Comparison of ENCODE assay signal across 20 cellular contexts in genomic region chr7:94466516-94466915, GRCh38. TPM values are rescaled to one million over a fixed set of nuclear protein-coding genes. Genes with fewer than 3 reads are reported as not detected.
DNase-seq lines count a peak whose midpoint lies in the region; ATAC-seq and TF ChIP-seq lines count a peak whose summit lies in the region.
"Had no signal": no experiment of that assay in that cellular context is flagged by ENCODE, and none has a peak within 500 bp of the region (broad histone marks: within the 10 kb centered on the region; RNA-seq: fewer than 3 reads in every experiment).

No MANE protein-coding gene starts in this region.

- no peak overlapping the region for H3K4ac ChIP-seq in mesenchymal stem cell (ENCODE audit: low read depth in 1 of 2, low read length in 2 of 2)

- CTCF ChIA-PET in PC-3 (lab: Charles Lee), result no interaction called here

- H4K20me1 ChIP-seq in PC-3 (ENCODE audit: low read length), result no peaks in the 10 kb centered on the region
- H4K20me1 ChIP-seq: BLaER1 treated with 17β-estradiol and CSF1 and Interleukin-3, amounts not matched to agents 10 nM and 100 nM had no signal

- no TSS peak for BruUV-seq in PC-3 (replicated peaks; lab: Mats Ljungman, UMichigan)

- H3K4me2 ChIP-seq in PC-3 (ENCODE audit: low read length) (peak overlapping the region; percentile 6; the same call in 1 of the 2 replicates), mesenchymal stem cell (ENCODE audit: low read length, poor library complexity, severe bottlenecking) (no peak overlapping the region)
- H3K4me2 ChIP-seq: BLaER1 treated with 17β-estradiol and CSF1 and Interleukin-3, amounts not matched to agents 10 nM and 100 nM had no signal

- H2BK12ac ChIP-seq in mesenchymal stem cell (ENCODE audit: low read length in 2 of 2), result no peak overlapping the region

- POLR2A ChIA-PET in PC-3 (lab: Charles Lee; ENCODE audit: unreplicated experiment), result interaction anchor here (0.7 kb wide), 1 partner anchor 192 kb away, joined by 5 read pairs; no protein-coding TSS in a partner anchor

- H2AFZ ChIP-seq in PC-3 (ENCODE audit: low read length) (no peak overlapping the region), mesenchymal stem cell (ENCODE audit: low read depth, low read length) (no peak overlapping the region)

- no peak overlapping the region for H2BK15ac ChIP-seq in mesenchymal stem cell (ENCODE audit: low read depth, poor library complexity, severe bottlenecking)

- H3K9me3 ChIP-seq in PC-3 (ENCODE audit: low read length) (peaks cover under 1% of the 10 kb centered on the region; the same call in 1 of the 2 replicates), mesenchymal stem cell (ENCODE audit: control insufficient read depth, low read length) (no peaks in the 10 kb centered on the region)
- H3K9me3 ChIP-seq: BE2C, HAP-1 had no signal

- H3K27ac ChIP-seq in 22Rv1 (0 out of 2 replicates have a peak overlapping the region, but pooled peaks have one; percentile 0), PC-3 (ENCODE audit: low read length) (no peak overlapping the region), mesenchymal stem cell (ENCODE audit: low read length, poor library complexity, severe bottlenecking) (no peak overlapping the region), foreskin keratinocyte (no peak overlapping the region)
- H3K27ac ChIP-seq: BLaER1 treated with 17β-estradiol and CSF1 and Interleukin-3, amounts not matched to agents 10 nM and 100 nM had no signal

- no peak overlapping the region for H3K4me3 ChIP-seq in PC-3 (ENCODE audit: low read length)
- no peak overlapping the region for H3K4me3 ChIP-seq in mesenchymal stem cell (ENCODE audit: insufficient read depth in 1 of 2, low read depth in 1 of 2, low read length in 2 of 2)
- H3K4me3 ChIP-seq: BLaER1 treated with 17β-estradiol and CSF1 and Interleukin-3, amounts not matched to agents 10 nM and 100 nM; GM12878; HAP-1 had no signal

- no peaks in the 10 kb centered on the region for H3F3A ChIP-seq in PC-3 (ENCODE audit: low read length, unreplicated experiment)

- no peaks in the 10 kb centered on the region for H3K79me1 ChIP-seq in mesenchymal stem cell (replicated peaks; ENCODE audit: low read length, poor library complexity, severe bottlenecking)

- H3K9me2 ChIP-seq in PC-3 (replicated peaks; ENCODE audit: low read length), result no peaks in the 10 kb centered on the region

- DNase-seq in EL, result peak; percentile 37
- peak; percentile 57 for DNase-seq in PC-3
- DNase-seq in left kidney (ENCODE audit: low read depth, low spot score), result peak; percentile 6
- no peak for DNase-seq in mesenchymal stem cell
- DNase-seq in foreskin keratinocyte, result no peak
- DNase-seq: BE2C; Caco-2; CD4-positive, alpha-beta T cell; CD8-positive, alpha-beta memory T cell; DMS153; DND-41; GDM1; GOT3; HFFc6 had no signal

- no peak overlapping the region for H3K23ac ChIP-seq in mesenchymal stem cell (ENCODE audit: low read length in 2 of 2)

- no peak overlapping the region for H3K14ac ChIP-seq in mesenchymal stem cell (ENCODE audit: low read length in 2 of 2)

- no peak overlapping the region for H4K91ac ChIP-seq in mesenchymal stem cell (ENCODE audit: low read length)

- no peaks in the 10 kb centered on the region for H3K79me2 ChIP-seq in PC-3 (ENCODE audit: low read length)

- no peak overlapping the region for H2BK5ac ChIP-seq in mesenchymal stem cell (ENCODE audit: low read depth, low read length, poor library complexity, severe bottlenecking)

- H3K9ac ChIP-seq in PC-3 (ENCODE audit: low read length) (no peak overlapping the region), mesenchymal stem cell (ENCODE audit: low read length) (no peak overlapping the region)
- H3K9ac ChIP-seq: BLaER1 treated with 17β-estradiol and CSF1 and Interleukin-3, amounts not matched to agents 10 nM and 100 nM had no signal

- H3K27me3 ChIP-seq in PC-3 (ENCODE audit: low read length) (no peaks in the 10 kb centered on the region), mesenchymal stem cell (ENCODE audit: control insufficient read depth in 1 of 2, insufficient read depth in 1 of 2, low read length in 2 of 2) (no peaks in the 10 kb centered on the region), foreskin keratinocyte (no peaks in the 10 kb centered on the region)
- H3K27me3 ChIP-seq: BE2C; BLaER1 treated with 17β-estradiol and CSF1 and Interleukin-3, amounts not matched to agents 10 nM and 100 nM had no signal

- no peak overlapping the region for H2BK120ac ChIP-seq in mesenchymal stem cell (ENCODE audit: low read depth, low read length)

- intact Hi-C loops in PC-3 (cut with micrococcal nuclease), result loop anchor here (2.0 to 5.0 kb wide), 2 partner anchors 42 to 231 kb away; partner anchors contain the start of gene CASD1

- TF ChIP-seq CTCF in 22Rv1 (IDR thresholded peaks at IDR 0.05), result no peak
- TF ChIP-seq CTCF in PC-3 (conservative IDR thresholded peaks at IDR 0.05; ENCODE audit: low read depth, low read length), result no peak
- no peak for TF ChIP-seq CTCF in foreskin keratinocyte (conservative IDR thresholded peaks at IDR 0.05)

- 79% methylated on average over 1 of the region's 1 CpG for WGBS in mesenchymal stem cell

- H3K36me3 ChIP-seq in PC-3 (ENCODE audit: low read depth, low read length) (no peaks in the 10 kb centered on the region; the same call in 1 of the 2 replicates), mesenchymal stem cell (ENCODE audit: control insufficient read depth in 1 of 2, insufficient read depth in 2 of 2, low read depth in 1 of 2, low read length in 2 of 2) (no peaks in the 10 kb centered on the region)
- H3K36me3 ChIP-seq: BE2C; BLaER1 treated with 17β-estradiol and CSF1 and Interleukin-3, amounts not matched to agents 10 nM and 100 nM; HAP-1 had no signal

- no peak overlapping the region for H4K8ac ChIP-seq in mesenchymal stem cell (ENCODE audit: low read length)

- no peak overlapping the region for H3K18ac ChIP-seq in mesenchymal stem cell (ENCODE audit: low read depth in 1 of 2, low read length in 2 of 2)

- ATAC-seq in PC-3, result peak; percentile 88
- no peak for ATAC-seq in GM18517 (IDR thresholded peaks at IDR 0.05; ENCODE audit: unreplicated experiment)
- ATAC-seq in foreskin keratinocyte, result no peak
- no peak for ATAC-seq in HG03139 (IDR thresholded peaks at IDR 0.05; ENCODE audit: unreplicated experiment)
- ATAC-seq: GM12878 had no signal

- H3K4me1 ChIP-seq in PC-3 (ENCODE audit: insufficient read depth, low read length) (peaks cover 13% of the 10 kb centered on the region), mesenchymal stem cell (ENCODE audit: control insufficient read depth, insufficient read depth, low read depth, low read length) (no peaks in the 10 kb centered on the region), foreskin keratinocyte (no peaks in the 10 kb centered on the region)
- H3K4me1 ChIP-seq: BE2C; BLaER1 treated with 17β-estradiol and CSF1 and Interleukin-3, amounts not matched to agents 10 nM and 100 nM; Caco-2; HAP-1 had no signal

- no peak overlapping the region for H2AK5ac ChIP-seq in mesenchymal stem cell (ENCODE audit: low read length, severe bottlenecking)

RNA-seq across cellular contexts. Expression of gene CASD1, which starts 43.1 kb away (rescaled TPM):
- 9.3 and 9.6 TPM in 2 replicates for total RNA-seq in PC-3 (2014; rRNA removed)
- 11.0 TPM for polyA plus RNA-seq in mesenchymal stem cell (2013, experiment 1 of 2)
- 10.2 TPM for polyA plus RNA-seq in mesenchymal stem cell (2013, experiment 2 of 2)
- 6.0 and 6.2 TPM in 2 replicates for total RNA-seq in foreskin keratinocyte
- 3.0 and 3.3 TPM in 2 replicates for polyA plus RNA-seq in foreskin keratinocyte

Comparison
In these comparisons a context has a peak if more than half of its experiments do, and no peak if none do; other contexts are left out.
1. DNase-seq: peak in EL (single experiment), PC-3 (single experiment) and left kidney (single experiment); none in mesenchymal stem cell (single experiment) and foreskin keratinocyte (0 of 2).